Comparison of ENCODE assay signal across 1 cellular context in the genomic region with DNA sequence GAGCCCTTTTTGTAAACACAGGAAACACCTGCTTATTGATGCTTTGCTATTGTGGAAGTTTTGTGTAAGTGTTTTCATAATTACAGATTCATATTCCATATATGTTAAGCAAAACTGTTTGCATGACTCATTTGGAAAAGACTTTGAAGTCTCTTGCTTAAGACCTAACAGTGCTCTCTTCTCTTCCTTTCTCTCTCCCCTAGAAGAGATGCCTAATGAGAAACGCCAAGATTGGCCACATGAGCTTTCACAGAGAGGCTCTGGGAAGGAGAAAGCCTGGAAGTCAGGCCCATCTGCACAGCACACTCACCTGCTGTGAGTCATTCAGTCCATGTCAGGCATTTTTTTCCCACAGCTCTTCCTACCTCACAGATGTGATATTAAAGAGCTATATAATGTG.
TF ChIP-seq lines count a peak whose summit lies in the region.

No MANE protein-coding gene starts in this region.

TF ChIP-seq in GM23338, 12 proteins besides CTCF, POLR2A, EP300 and RAD21 (continued from another document):
- TF ChIP-seq, protein P1, sequence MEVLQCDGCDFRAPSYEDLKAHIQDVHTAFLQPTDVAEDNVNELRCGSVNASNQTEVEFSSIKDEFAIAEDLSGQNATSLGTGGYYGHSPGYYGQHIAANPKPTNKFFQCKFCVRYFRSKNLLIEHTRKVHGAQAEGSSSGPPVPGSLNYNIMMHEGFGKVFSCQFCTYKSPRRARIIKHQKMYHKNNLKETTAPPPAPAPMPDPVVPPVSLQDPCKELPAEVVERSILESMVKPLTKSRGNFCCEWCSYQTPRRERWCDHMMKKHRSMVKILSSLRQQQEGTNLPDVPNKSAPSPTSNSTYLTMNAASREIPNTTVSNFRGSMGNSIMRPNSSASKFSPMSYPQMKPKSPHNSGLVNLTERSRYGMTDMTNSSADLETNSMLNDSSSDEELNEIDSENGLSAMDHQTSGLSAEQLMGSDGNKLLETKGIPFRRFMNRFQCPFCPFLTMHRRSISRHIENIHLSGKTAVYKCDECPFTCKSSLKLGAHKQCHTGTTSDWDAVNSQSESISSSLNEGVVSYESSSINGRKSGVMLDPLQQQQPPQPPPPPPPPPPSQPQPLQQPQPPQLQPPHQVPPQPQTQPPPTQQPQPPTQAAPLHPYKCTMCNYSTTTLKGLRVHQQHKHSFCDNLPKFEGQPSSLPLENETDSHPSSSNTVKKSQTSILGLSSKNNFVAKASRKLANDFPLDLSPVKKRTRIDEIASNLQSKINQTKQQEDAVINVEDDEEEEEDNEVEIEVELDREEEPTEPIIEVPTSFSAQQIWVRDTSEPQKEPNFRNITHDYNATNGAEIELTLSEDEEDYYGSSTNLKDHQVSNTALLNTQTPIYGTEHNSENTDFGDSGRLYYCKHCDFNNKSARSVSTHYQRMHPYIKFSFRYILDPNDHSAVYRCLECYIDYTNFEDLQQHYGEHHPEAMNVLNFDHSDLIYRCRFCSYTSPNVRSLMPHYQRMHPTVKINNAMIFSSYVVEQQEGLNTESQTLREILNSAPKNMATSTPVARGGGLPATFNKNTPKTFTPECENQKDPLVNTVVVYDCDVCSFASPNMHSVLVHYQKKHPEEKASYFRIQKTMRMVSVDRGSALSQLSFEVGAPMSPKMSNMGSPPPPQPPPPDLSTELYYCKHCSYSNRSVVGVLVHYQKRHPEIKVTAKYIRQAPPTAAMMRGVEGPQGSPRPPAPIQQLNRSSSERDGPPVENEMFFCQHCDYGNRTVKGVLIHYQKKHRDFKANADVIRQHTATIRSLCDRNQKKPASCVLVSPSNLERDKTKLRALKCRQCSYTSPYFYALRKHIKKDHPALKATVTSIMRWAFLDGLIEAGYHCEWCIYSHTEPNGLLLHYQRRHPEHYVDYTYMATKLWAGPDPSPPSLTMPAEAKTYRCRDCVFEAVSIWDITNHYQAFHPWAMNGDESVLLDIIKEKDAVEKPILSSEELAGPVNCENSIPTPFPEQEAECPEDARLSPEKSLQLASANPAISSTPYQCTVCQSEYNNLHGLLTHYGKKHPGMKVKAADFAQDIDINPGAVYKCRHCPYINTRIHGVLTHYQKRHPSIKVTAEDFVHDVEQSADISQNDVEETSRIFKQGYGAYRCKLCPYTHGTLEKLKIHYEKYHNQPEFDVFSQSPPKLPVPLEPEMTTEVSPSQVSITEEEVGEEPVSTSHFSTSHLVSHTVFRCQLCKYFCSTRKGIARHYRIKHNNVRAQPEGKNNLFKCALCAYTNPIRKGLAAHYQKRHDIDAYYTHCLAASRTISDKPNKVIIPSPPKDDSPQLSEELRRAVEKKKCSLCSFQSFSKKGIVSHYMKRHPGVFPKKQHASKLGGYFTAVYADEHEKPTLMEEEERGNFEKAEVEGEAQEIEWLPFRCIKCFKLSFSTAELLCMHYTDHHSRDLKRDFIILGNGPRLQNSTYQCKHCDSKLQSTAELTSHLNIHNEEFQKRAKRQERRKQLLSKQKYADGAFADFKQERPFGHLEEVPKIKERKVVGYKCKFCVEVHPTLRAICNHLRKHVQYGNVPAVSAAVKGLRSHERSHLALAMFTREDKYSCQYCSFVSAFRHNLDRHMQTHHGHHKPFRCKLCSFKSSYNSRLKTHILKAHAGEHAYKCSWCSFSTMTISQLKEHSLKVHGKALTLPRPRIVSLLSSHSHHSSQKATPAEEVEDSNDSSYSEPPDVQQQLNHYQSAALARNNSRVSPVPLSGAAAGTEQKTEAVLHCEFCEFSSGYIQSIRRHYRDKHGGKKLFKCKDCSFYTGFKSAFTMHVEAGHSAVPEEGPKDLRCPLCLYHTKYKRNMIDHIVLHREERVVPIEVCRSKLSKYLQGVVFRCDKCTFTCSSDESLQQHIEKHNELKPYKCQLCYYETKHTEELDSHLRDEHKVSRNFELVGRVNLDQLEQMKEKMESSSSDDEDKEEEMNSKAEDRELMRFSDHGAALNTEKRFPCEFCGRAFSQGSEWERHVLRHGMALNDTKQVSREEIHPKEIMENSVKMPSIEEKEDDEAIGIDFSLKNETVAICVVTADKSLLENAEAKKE (CRISPR knock-in tag; IDR thresholded peaks at IDR 0.05) = no peak
- no peak for TF ChIP-seq NANOG (IDR thresholded peaks at IDR 0.05; ENCODE audit: borderline replicate concordance)
